ENCODE assay signal across 18 cellular contexts in the genomic region with DNA sequence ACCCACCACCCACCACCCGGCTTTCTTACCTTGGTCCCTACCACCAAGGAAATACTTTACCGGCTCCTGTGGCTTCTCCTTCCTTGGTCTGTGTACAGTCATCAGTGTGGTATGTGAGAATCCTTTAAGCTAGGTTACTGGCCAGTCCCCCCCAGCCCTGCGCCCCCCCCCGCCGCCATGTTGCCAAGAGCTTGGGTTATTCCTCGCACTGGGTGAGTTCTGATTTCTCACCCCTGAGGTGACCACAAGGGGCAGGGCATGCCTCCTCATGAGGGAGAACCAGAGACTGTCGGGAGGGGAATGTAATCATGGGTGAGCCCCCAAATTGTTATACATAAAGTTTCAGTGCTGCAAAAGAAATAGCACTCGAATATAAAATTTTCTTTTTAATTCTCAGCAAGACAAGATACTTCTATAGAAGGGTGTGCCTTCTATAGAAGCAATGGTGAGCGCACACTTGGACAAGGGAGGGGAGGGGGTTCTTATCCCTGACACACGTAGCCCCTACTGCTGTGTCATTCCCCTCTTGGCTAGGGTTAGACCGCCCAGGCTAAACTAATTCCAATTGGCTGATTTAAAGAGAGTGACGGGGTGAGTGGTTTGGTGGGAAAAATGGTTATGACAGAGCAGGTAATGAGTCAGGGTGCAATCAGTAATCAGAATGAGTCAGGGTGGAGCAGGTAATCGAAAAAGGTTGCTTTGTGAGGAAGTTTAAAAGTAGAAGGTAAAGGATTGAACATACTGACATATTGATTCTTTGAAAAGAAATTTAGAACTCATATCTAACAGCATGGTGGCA.
DNase-seq lines count a peak whose midpoint lies in the region; ATAC-seq and TF ChIP-seq lines count a peak whose summit lies in the region.
"Had no signal": no experiment of that assay in that cellular context is flagged by ENCODE, and none has a peak within 500 bp of the region (broad histone marks: within the 10 kb centered on the region; RNA-seq: fewer than 3 reads in every experiment).

No MANE protein-coding gene starts in this region.

- no peak for TF ChIP-seq CTCF in choroid plexus epithelial cell (conservative IDR thresholded peaks at IDR 0.05; ENCODE audit: low read depth, low read length)

- peak overlapping the region; percentile 48 for H3K27ac Mint-ChIP-seq in stimulated activated memory B cell treated with anti-CD40 and anti-IgM and Interleukin-4, amounts not matched to agents 10 μg/mL and 1 μg/mL and 100 μg/mL, for 72 hours
- H3K27ac Mint-ChIP-seq: brain had no signal

- ATAC-seq in stimulated activated memory B cell treated with anti-CD40 and anti-IgM and Interleukin-4, amounts not matched to agents 10 μg/mL and 1 μg/mL and 100 μg/mL, for 72 hours = no peak
- ATAC-seq in left ventricle myocardium superior = no peak

- H3K27me3 Mint-ChIP-seq in stimulated activated memory B cell treated with anti-CD40 and anti-IgM and Interleukin-4, amounts not matched to agents 10 μg/mL and 1 μg/mL and 100 μg/mL, for 72 hours = no peaks in the 10 kb centered on the region
- H3K27me3 Mint-ChIP-seq: brain had no signal

- intact Hi-C loops in left ventricle myocardium superior (cut with micrococcal nuclease) = no loop called here

- H3K36me3 Mint-ChIP-seq in stimulated activated memory B cell treated with anti-CD40 and anti-IgM and Interleukin-4, amounts not matched to agents 10 μg/mL and 1 μg/mL and 100 μg/mL, for 72 hours = peaks cover 23% of the 10 kb centered on the region

- H3K9me3 Mint-ChIP-seq in stimulated activated memory B cell treated with anti-CD40 and anti-IgM and Interleukin-4, amounts not matched to agents 10 μg/mL and 1 μg/mL and 100 μg/mL, for 72 hours = peaks cover 7% of the 10 kb centered on the region

- H3K4me3 ChIP-seq in choroid plexus epithelial cell (ENCODE audit: low read depth, low read length) = no peak overlapping the region
- H3K4me3 ChIP-seq: lung, ovary had no signal

- no peak overlapping the region for H3K4me3 Mint-ChIP-seq in stimulated activated memory B cell treated with anti-CD40 and anti-IgM and Interleukin-4, amounts not matched to agents 10 μg/mL and 1 μg/mL and 100 μg/mL, for 72 hours
- H3K4me3 Mint-ChIP-seq: brain had no signal

- peaks cover 28% of the 10 kb centered on the region for H3K4me1 Mint-ChIP-seq in stimulated activated memory B cell treated with anti-CD40 and anti-IgM and Interleukin-4, amounts not matched to agents 10 μg/mL and 1 μg/mL and 100 μg/mL, for 72 hours
- H3K4me1 Mint-ChIP-seq: brain had no signal

- peak; percentile 25 for DNase-seq in stimulated activated CD4-positive, alpha-beta T cell treated with anti-CD3 and anti-CD28 coated beads, Interleukin-1b, Interleukin-23, amount 100 ng/mL, for 48 hours
- no peak for DNase-seq in stimulated activated CD4-positive, alpha-beta T cell treated with anti-CD3 and anti-CD28 coated beads, Interleukin-2, amount 100 ng/mL, for 24 hours
- DNase-seq in NCI-H226 (peak; percentile 72), choroid plexus epithelial cell (ENCODE audit: low read depth) (peak; percentile 25), left ventricle myocardium superior (no peak), inferior parietal cortex (ENCODE audit: extremely low spot score) (no peak)
- no peak for DNase-seq in NK-92 treated with Interleukin-12 subunit alpha and Interleukin-12 subunit beta, amount 100 ng/mL, for 24 hours (lab: John Stamatoyannopoulos, UW)
- DNase-seq: activated CD8-positive, alpha-beta memory T cell treated with anti-CD3 and anti-CD28 coated beads, Interleukin-2, amount 50 U/mL, for 4 hours; AML-193; GDM1; KBM-7; NCI-H1930; NCI-H748 treated with DMSO at 0.1 percent for 48 hours; ovary; SIG-M5 had no signal

Comparison
In these comparisons a context has a peak if more than half of its experiments do, and no peak if none do; other contexts are left out.
1. DNase-seq: peak in stimulated activated CD4-positive, alpha-beta T cell treated with anti-CD3 and anti-CD28 coated beads, Interleukin-1b, Interleukin-23, amount 100 ng/mL, for 48 hours (single experiment), NCI-H226 (single experiment) and choroid plexus epithelial cell (single experiment); none in stimulated activated CD4-positive, alpha-beta T cell treated with anti-CD3 and anti-CD28 coated beads, Interleukin-2, amount 100 ng/mL, for 24 hours (0 of 2), NK-92 treated with Interleukin-12 subunit alpha and Interleukin-12 subunit beta, amount 100 ng/mL, for 24 hours (single experiment), left ventricle myocardium superior (single experiment) and inferior parietal cortex (single experiment).